In the genomic region with DNA sequence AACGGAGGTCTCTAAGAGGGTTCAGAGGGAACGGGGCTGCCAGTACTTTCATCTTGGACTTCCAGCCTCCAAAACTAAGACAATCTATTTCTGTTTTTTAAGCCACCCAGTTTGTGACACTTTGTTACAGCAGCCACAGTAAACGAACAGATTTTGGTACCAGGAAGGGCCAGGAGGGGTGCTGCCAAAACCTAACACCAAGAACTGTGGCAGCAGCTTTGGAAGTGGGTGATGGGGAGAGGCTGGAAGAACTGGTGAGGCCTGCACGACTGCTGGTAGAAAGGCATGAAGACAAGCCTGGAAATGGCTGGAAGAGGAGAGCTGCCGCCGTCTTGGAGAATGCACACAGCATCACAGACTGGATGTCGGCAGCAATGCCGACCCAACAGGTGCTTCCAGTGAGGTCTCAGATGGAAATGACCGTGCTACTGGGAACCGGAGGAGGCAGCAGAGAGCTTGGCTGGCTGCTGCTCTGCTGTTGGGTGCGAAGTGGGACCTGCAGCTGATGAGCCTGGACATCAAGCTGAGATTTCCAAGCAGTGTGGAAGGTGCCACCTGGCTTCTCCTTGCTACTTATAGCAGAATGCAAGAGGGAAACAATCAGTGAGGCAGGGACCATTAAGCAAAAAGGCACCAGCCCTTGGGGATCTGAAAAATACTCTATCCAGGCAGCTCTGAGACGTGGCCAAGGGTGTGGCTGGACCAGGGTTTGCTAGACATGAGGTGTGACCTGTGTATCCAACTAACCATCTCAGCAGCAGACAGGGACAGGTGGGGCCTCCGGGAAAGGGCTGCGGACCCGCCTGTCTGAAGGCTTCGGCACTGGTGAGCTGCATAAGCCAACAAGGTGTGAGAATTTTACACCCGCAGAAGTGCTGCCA, we compare ENCODE assay signal across 10 cellular contexts. TPM values are rescaled to one million over a fixed set of nuclear protein-coding genes. Genes with fewer than 3 reads are reported as not detected.
DNase-seq lines count a peak whose midpoint lies in the region; ATAC-seq, FAIRE-seq and TF ChIP-seq lines count a peak whose summit lies in the region.
"Had no signal": no experiment of that assay in that cellular context is flagged by ENCODE, and none has a peak within 500 bp of the region (broad histone marks: within the 10 kb centered on the region; RNA-seq: fewer than 3 reads in every experiment).

No MANE protein-coding gene starts in this region.

- TF ChIP-seq CTCF in D721Med (IDR thresholded peaks at IDR 0.05; ENCODE audit: insufficient read depth, missing control alignments) (peak; percentile 56), H9 (conservative IDR thresholded peaks at IDR 0.05) (peak; percentile 69), SK-N-SH (IDR thresholded peaks at IDR 0.05) (peak; percentile 35), fibroblast of pulmonary artery (IDR thresholded peaks at IDR 0.05; ENCODE audit: low read length, missing control alignments) (peak; percentile 70)

- H2BK120ac ChIP-seq in H9 (ENCODE audit: low read depth, low read length, poor library complexity, severe bottlenecking), result no peak overlapping the region

- H3K56ac ChIP-seq in H9 (ENCODE audit: insufficient read length, low read depth, low read length), result no peak overlapping the region

- no peak overlapping the region for H3K27ac ChIP-seq in H9 (ENCODE audit: insufficient read length, low read depth, low read length)
- H3K27ac ChIP-seq in SK-N-SH (ENCODE audit: low read depth in 2 of 2, low read length in 1 of 2), result no peak overlapping the region

- no peak overlapping the region for H3K9ac ChIP-seq in H9 (ENCODE audit: extremely low read depth, insufficient read length, low read length)
- H3K9ac ChIP-seq in SK-N-SH, result no peak overlapping the region

- no peak overlapping the region for H2AK5ac ChIP-seq in H9 (ENCODE audit: insufficient read length, low read length)

- H3K4me1 ChIP-seq in H9 (ENCODE audit: insufficient read depth, low read length) (no peaks in the 10 kb centered on the region), SK-N-SH (ENCODE audit: control insufficient read depth in 1 of 2, insufficient read depth in 2 of 2, low read depth in 1 of 2, low read length in 1 of 2) (peaks cover 0 to 19% of the 10 kb centered on the region in 2 experiments; a peak in 1 of 4 replicates)

- H3K79me2 ChIP-seq in H9 (ENCODE audit: insufficient read depth, low read length) (no peaks in the 10 kb centered on the region), SK-N-SH (ENCODE audit: insufficient read depth) (no peaks in the 10 kb centered on the region)

- WGBS in H9 (ENCODE audit: extremely low coverage, insufficient read length, low lambda C conversion rate), result no CpG with 5 or more reads among the region's 17 CpGs
- 68% methylated on average over 17 of the region's 17 CpGs for WGBS in SK-N-SH (ENCODE audit: low lambda C conversion rate)

- no peak overlapping the region for H2BK20ac ChIP-seq in H9 (ENCODE audit: low read depth, low read length, poor library complexity, severe bottlenecking)

- no peak overlapping the region; a peak in 1 of 7 replicates for H3K27ac Mint-ChIP-seq in H9
- H3K27ac Mint-ChIP-seq: T-helper 1 cell treated with Interleukin-12 subunit alpha and Interleukin-12 subunit beta and Interleukin-4 antibody, amounts not matched to agents 30 μg/mL and 1 μg/mL, for 36 hours had no signal

- H4K20me1 ChIP-seq in H9 (ENCODE audit: control insufficient read depth, insufficient read depth, insufficient read length) (no peaks in the 10 kb centered on the region), SK-N-SH (ENCODE audit: insufficient read depth) (no peaks in the 10 kb centered on the region)

- H4K5ac ChIP-seq in H9 (ENCODE audit: insufficient read length, low read depth, low read length), result no peak overlapping the region

- H2AFZ ChIP-seq in H9 (ENCODE audit: low read length) (no peak overlapping the region), SK-N-SH (ENCODE audit: low read depth) (no peak overlapping the region)

- H3K27me3 Mint-ChIP-seq in H9 (ENCODE audit: low read depth), result peaks cover 43% of the 10 kb centered on the region

- H3K9me3 Mint-ChIP-seq in H9, result no peaks in the 10 kb centered on the region
- H3K9me3 Mint-ChIP-seq: T-helper 1 cell treated with Interleukin-12 subunit alpha and Interleukin-12 subunit beta and Interleukin-4 antibody, amounts not matched to agents 30 μg/mL and 1 μg/mL, for 36 hours had no signal

- H3K4me1 Mint-ChIP-seq in H9, result peaks cover 0 to 7% of the 10 kb centered on the region in 2 experiments; a peak in 3 of 4 replicates

- H3K36me3 ChIP-seq in SK-N-SH (replicated peaks in 1 of 2; ENCODE audit: control insufficient read depth in 1 of 2, insufficient read depth in 2 of 2, low read length in 1 of 2), result peaks cover 0 to 29% of the 10 kb centered on the region in 2 experiments

- H2BK15ac ChIP-seq in H9 (ENCODE audit: low read depth, low read length), result no peak overlapping the region

- DNase-seq in D721Med (ENCODE audit: insufficient read length, low spot score), result no peak
- DNase-seq in H9, result peak; percentile 71
- no peak for DNase-seq in SK-N-SH
- peak; percentile 50 for DNase-seq in fibroblast of pulmonary artery (ENCODE audit: low read depth)
- DNase-seq in stimulated activated CD4-positive, alpha-beta T cell treated with anti-CD3 and anti-CD28 coated beads, Interleukin-4, amount 100 ng/mL, for 4 hours, result peak; percentile 4 to 30
- DNase-seq in putamen (ENCODE audit: low spot score), result no peak
- DNase-seq: left cardiac atrium had no signal

- H3K79me1 ChIP-seq in H9 (ENCODE audit: insufficient read depth, low read depth, low read length, poor library complexity, severe bottlenecking), result no peaks in the 10 kb centered on the region

- H3K4me3 ChIP-seq in SK-N-SH (ENCODE audit: low read depth in 2 of 2, low read length in 1 of 2) (no peak overlapping the region), fibroblast of pulmonary artery (replicated peaks; ENCODE audit: low read depth, low read length) (no peak overlapping the region)

- H3K27me3 ChIP-seq in H9 (ENCODE audit: insufficient read depth, low read length) (no peaks in the 10 kb centered on the region; the same call in 1 of the 2 replicates), SK-N-SH (ENCODE audit: insufficient read depth) (no peaks in the 10 kb centered on the region)

- H3K23me2 ChIP-seq in H9 (ENCODE audit: insufficient read length, low read depth, low read length, poor library complexity, severe bottlenecking), result no peaks in the 10 kb centered on the region

- no peak overlapping the region for H3K4me2 ChIP-seq in H9 (ENCODE audit: insufficient read depth, insufficient read length, low read length)
- H3K4me2 ChIP-seq in SK-N-SH, result no peak overlapping the region

- FAIRE-seq in D721Med (lab: Jason Lieb, UNC), result no peak

- peak; percentile 29 for TF ChIP-seq RAD21 in SK-N-SH (IDR thresholded peaks at IDR 0.05; ENCODE audit: low read length)

- no peak overlapping the region for H4K8ac ChIP-seq in H9 (replicated peaks; ENCODE audit: insufficient read length, low read depth, low read length)

- H4K91ac ChIP-seq in H9 (ENCODE audit: insufficient read length, low read depth, low read length), result no peak overlapping the region

- H3K4ac ChIP-seq in H9 (ENCODE audit: low read depth, low read length), result no peak overlapping the region

- peaks cover 2 to 14% (median 6%) of the 10 kb centered on the region in 3 experiments; a peak in 5 of 7 replicates for H3K36me3 Mint-ChIP-seq in H9 (ENCODE audit: insufficient read depth in 1 of 3, low read depth in 3 of 3)

- TF ChIP-seq EP300 in SK-N-SH (IDR thresholded peaks at IDR 0.05; ENCODE audit: borderline replicate concordance in 1 of 2, low read depth in 1 of 2, low read length in 1 of 2), result no peak

- POLR2A ChIA-PET in SK-N-SH (lab: Yijun Ruan, JAX), result no interaction called here

- no peak overlapping the region for H3K18ac ChIP-seq in H9 (ENCODE audit: insufficient read length, low read depth, low read length)

- no peak overlapping the region for H2BK12ac ChIP-seq in H9 (ENCODE audit: insufficient read length, low read depth, low read length)

- ATAC-seq in GM21367 (IDR thresholded peaks at IDR 0.05; ENCODE audit: unreplicated experiment) (no peak), HG02870 (IDR thresholded peaks at IDR 0.05; ENCODE audit: unreplicated experiment) (no peak)

- CTCF ChIA-PET in SK-N-SH (lab: Yijun Ruan, JAX), result interaction anchor here (0.6 to 2.0 kb wide), 7 partner anchors 13 to 130 kb away, joined by 3 to 7 read pairs (median 3); partner anchors contain the start of genes DPP7, GRIN1 and NPDC1

- peak overlapping the region in 1 of 2 experiments; percentile 9; a peak in 2 of 5 replicates for H3K4me3 Mint-ChIP-seq in H9
- H3K4me3 Mint-ChIP-seq: T-helper 1 cell treated with Interleukin-12 subunit alpha and Interleukin-12 subunit beta and Interleukin-4 antibody, amounts not matched to agents 30 μg/mL and 1 μg/mL, for 36 hours had no signal

- no peak overlapping the region for H3T11ph ChIP-seq in H9 (ENCODE audit: low read length)

- H2BK5ac ChIP-seq in H9 (ENCODE audit: insufficient read length, low read length), result no peak overlapping the region

- H3F3A ChIP-seq in SK-N-SH (replicated peaks; ENCODE audit: insufficient read depth), result no peaks in the 10 kb centered on the region

- H3K9me3 ChIP-seq in H9 (ENCODE audit: control insufficient read depth, low read depth, low read length) (no peaks in the 10 kb centered on the region), SK-N-SH (no peaks in the 10 kb centered on the region)

- H3K9me2 ChIP-seq in SK-N-SH, result no peaks in the 10 kb centered on the region

- no peak overlapping the region for H3K23ac ChIP-seq in H9 (ENCODE audit: insufficient read length, low read depth, low read length)

- H3K14ac ChIP-seq in H9 (ENCODE audit: insufficient read depth, low read length), result no peak overlapping the region

TF ChIP-seq in SK-N-SH, 30 proteins besides CTCF, POLR2A, EP300 and RAD21 (continues in another document):
- TF ChIP-seq RXRA (IDR thresholded peaks at IDR 0.05; ENCODE audit: borderline replicate concordance, low read depth) (no peak), FOXJ3 (CRISPR knock-in tag; IDR thresholded peaks at IDR 0.05) (no peak)

RNA-seq across cellular contexts. Expression of gene TMEM210, which starts 4.7 kb away (rescaled TPM):
- not detected in 2 replicates for total RNA-seq in H9 (2021)
- polyA plus RNA-seq in SK-N-SH (2012; rRNA removed), result not detected in 2 replicates
- not detected in 2 replicates for polyA plus RNA-seq in SK-N-SH (2012; cell fraction: cytosol; rRNA removed)
- polyA plus RNA-seq in SK-N-SH (2012; cell fraction: nucleus; rRNA removed), result not detected in 2 replicates
- total RNA-seq: left cardiac atrium had no signal

RNA-seq across cellular contexts. Expression of gene LRRC26, which starts 6.7 kb away (rescaled TPM):
- total RNA-seq in H9 (2021), result 0.55 and 0.96 TPM in 2 replicates
- not detected in 2 replicates for polyA plus RNA-seq in SK-N-SH (2012; rRNA removed)
- 0.05 TPM in 1 of 2 replicates, not detected in the other for polyA plus RNA-seq in SK-N-SH (2012; cell fraction: cytosol; rRNA removed)
- not detected in 2 replicates for polyA plus RNA-seq in SK-N-SH (2012; cell fraction: nucleus; rRNA removed)
- total RNA-seq: left cardiac atrium had no signal

RNA-seq across cellular contexts. Expression of gene ANAPC2, which starts 11.8 kb away (rescaled TPM):
- 54.8 and 54.9 TPM in 2 replicates for total RNA-seq in H9 (2021)
- 35.1 and 37.7 TPM in 2 replicates for polyA plus RNA-seq in SK-N-SH (2012; rRNA removed)
- polyA plus RNA-seq in SK-N-SH (2012; cell fraction: cytosol; rRNA removed), result 8.3 and 13.2 TPM in 2 replicates
- 195 and 222 TPM in 2 replicates for polyA plus RNA-seq in SK-N-SH (2012; cell fraction: nucleus; rRNA removed)

RNA-seq across cellular contexts. Expression of gene SSNA1, which starts 11.9 kb away (rescaled TPM):
- total RNA-seq in H9 (2021), result 69.2 and 69.4 TPM in 2 replicates
- 100 and 124 TPM in 2 replicates for polyA plus RNA-seq in SK-N-SH (2012; rRNA removed)
- polyA plus RNA-seq in SK-N-SH (2012; cell fraction: cytosol; rRNA removed), result 63.2 and 93.5 TPM in 2 replicates
- 49.5 and 65.7 TPM in 2 replicates for polyA plus RNA-seq in SK-N-SH (2012; cell fraction: nucleus; rRNA removed)

RNA-seq across cellular contexts. Expression of gene TPRN, which starts 24.0 kb away (rescaled TPM):
- total RNA-seq in H9 (2021), result 30.7 and 32.0 TPM in 2 replicates
- 4.4 and 5.2 TPM in 2 replicates for polyA plus RNA-seq in SK-N-SH (2012; rRNA removed)
- 2.8 and 3.7 TPM in 2 replicates for polyA plus RNA-seq in SK-N-SH (2012; cell fraction: cytosol; rRNA removed)
- 9.6 and 15.0 TPM in 2 replicates for polyA plus RNA-seq in SK-N-SH (2012; cell fraction: nucleus; rRNA removed)

Comparison
In these comparisons a context has a peak if more than half of its experiments do, and no peak if none do; other contexts are left out.
1. DNase-seq: peak in H9 (single experiment), fibroblast of pulmonary artery (single experiment) and stimulated activated CD4-positive, alpha-beta T cell treated with anti-CD3 and anti-CD28 coated beads, Interleukin-4, amount 100 ng/mL, for 4 hours (2 of 2); none in D721Med (single experiment), SK-N-SH (single experiment) and putamen (single experiment).
2. Peak in every context shown above with its lines, with median percentiles within 50 percentile points of each other: CTCF ChIP-seq.